16 cellular contexts compared by ENCODE assay signal in the genomic region with DNA sequence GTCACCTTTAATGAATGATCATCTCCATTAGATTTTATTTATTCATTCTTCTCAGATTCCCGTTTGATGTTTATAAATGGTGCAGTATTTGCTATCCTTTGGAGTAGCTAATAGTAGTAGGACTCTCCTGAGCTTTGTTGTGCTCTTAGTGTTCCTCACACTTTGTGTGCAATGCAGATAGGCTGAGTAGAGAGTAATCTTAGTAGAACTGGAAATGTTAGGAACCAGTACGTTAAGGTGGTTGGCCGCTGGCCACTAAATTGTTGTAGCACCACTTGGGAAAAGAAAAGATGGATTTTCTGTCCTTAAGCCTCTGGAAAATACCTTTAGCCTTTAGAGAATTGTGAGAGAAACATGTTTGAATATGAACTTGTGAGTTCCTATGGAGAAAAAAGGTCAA. TPM values are rescaled to one million over a fixed set of nuclear protein-coding genes. Genes with fewer than 3 reads are reported as not detected.
DNase-seq lines count a peak whose midpoint lies in the region; ATAC-seq, FAIRE-seq and TF ChIP-seq lines count a peak whose summit lies in the region.
"Had no signal": no experiment of that assay in that cellular context is flagged by ENCODE, and none has a peak within 500 bp of the region (broad histone marks: within the 10 kb centered on the region; RNA-seq: fewer than 3 reads in every experiment).

No MANE protein-coding gene starts in this region.

- no peaks in the 10 kb centered on the region for H3K27me3 ChIP-seq in HepG2 (ENCODE audit: control insufficient read depth in 1 of 2, insufficient read depth in 2 of 2, low read length in 2 of 2)
- H3K27me3 ChIP-seq in right lobe of liver: no peaks in the 10 kb centered on the region
- no peaks in the 10 kb centered on the region for H3K27me3 ChIP-seq in keratinocyte (ENCODE audit: control insufficient read depth, extremely low read depth, insufficient read depth, low read length)
- H3K27me3 ChIP-seq in tibial nerve: no peaks in the 10 kb centered on the region
- H3K27me3 ChIP-seq: body of pancreas, foreskin keratinocyte, MG63, neural progenitor cell, transverse colon had no signal

- in situ Hi-C loops in HepG2 (cut with HindIII; ENCODE audit: extremely low pct_ligation_motif_present, low pct_unique_long_range_greater_than_20kb): no loop called here

- 86% methylated on average over 3 of the region's 3 CpGs for WGBS in HepG2 (ENCODE audit: low lambda C conversion rate)
- 30% methylated on average over 3 of the region's 3 CpGs for whole genome bisulfite sequencing in right lobe of liver (ENCODE audit: insufficient coverage, low coverage, low lambda C conversion rate, missing lambda C conversion rate)
- WGBS in tibial nerve, 2 donors: 28 to 36% methylated on average over 3 of the region's 3 CpGs

- TF ChIP-seq POLR2A in HepG2 (IDR thresholded peaks at IDR 0.05; ENCODE audit: insufficient read depth in 1 of 2, low read depth in 2 of 2, low read length in 2 of 2) (no peak), right lobe of liver (IDR thresholded peaks at IDR 0.05) (no peak), tibial nerve (IDR thresholded peaks at IDR 0.05) (no peak)

- FAIRE-seq in HepG2 (lab: Jason Lieb, UNC): no peak
- no peak for FAIRE-seq in keratinocyte (lab: Jason Lieb, UNC)
- FAIRE-seq: HTR-8/SVneo had no signal

- ATAC-seq in HepG2 (no peak), right lobe of liver (no peak), GM21423 (IDR thresholded peaks at IDR 0.05; ENCODE audit: unreplicated experiment) (no peak), mucosa of descending colon (no peak)
- ATAC-seq in activated naive CD8-positive, alpha-beta T cell treated with anti-CD3 and anti-CD28 coated beads, Interleukin-2, amount 50 U/mL, for 24 hours: no peak
- ATAC-seq: body of pancreas, foreskin keratinocyte had no signal

- no peak for TF ChIP-seq RAD21 in HepG2 (CRISPR knock-in tag; IDR thresholded peaks at IDR 0.05)

- 0 out of 5 replicates have a peak, but pooled peaks cover 0 to 2% of the 10 kb centered on the region in 2 experiments for H3K36me3 ChIP-seq in HepG2 (replicated peaks in 1 of 2; ENCODE audit: control insufficient read depth in 1 of 2, insufficient read depth in 2 of 2, low read length in 2 of 2)
- H3K36me3 ChIP-seq in right lobe of liver: no peaks in the 10 kb centered on the region
- no peaks in the 10 kb centered on the region for H3K36me3 ChIP-seq in keratinocyte (ENCODE audit: control insufficient read depth in 2 of 2, extremely low read depth in 1 of 2, insufficient read depth in 2 of 2, low read length in 2 of 2)
- no peaks in the 10 kb centered on the region for H3K36me3 ChIP-seq in tibial nerve
- H3K36me3 ChIP-seq in mucosa of descending colon (ENCODE audit: low read depth): no peaks in the 10 kb centered on the region
- H3K36me3 ChIP-seq: neural progenitor cell, transverse colon had no signal

- peaks cover 88% of the 10 kb centered on the region for H3K4me1 Mint-ChIP-seq in activated naive CD8-positive, alpha-beta T cell treated with anti-CD3 and anti-CD28 coated beads, Interleukin-2, amount 50 U/mL, for 24 hours

- H3K4me3 ChIP-seq in HepG2 (replicated peaks in 1 of 3; ENCODE audit: insufficient read depth in 1 of 3, low read depth in 2 of 3, low read length in 3 of 3) (no peak overlapping the region), right lobe of liver (no peak overlapping the region), keratinocyte (ENCODE audit: control insufficient read depth in 2 of 3, extremely low read depth in 1 of 3, insufficient read depth in 2 of 3, low read depth in 1 of 3, low read length in 3 of 3) (no peak overlapping the region), tibial nerve (no peak overlapping the region), mucosa of descending colon (no peak overlapping the region)
- H3K4me3 ChIP-seq: body of pancreas, MG63, neural progenitor cell, transverse colon had no signal

- dilution Hi-C loops in keratinocyte (cut with MboI; ENCODE audit: extremely low pct_ligation_motif_present, low sequenced_read_pairs): no loop called here

- H4K20me1 ChIP-seq in HepG2 (ENCODE audit: insufficient read depth, low read length): peaks cover 95% of the 10 kb centered on the region
- H4K20me1 ChIP-seq in keratinocyte (ENCODE audit: control insufficient read depth, extremely low read depth, insufficient read depth, low read length): peaks cover 25% of the 10 kb centered on the region

- no TSS peak for BruUV-seq in HepG2 (replicated peaks; lab: Mats Ljungman, UMichigan)

- H2AFZ ChIP-seq in HepG2 (ENCODE audit: low read length) (no peak overlapping the region), keratinocyte (ENCODE audit: control insufficient read depth, low read length) (no peak overlapping the region)
- H2AFZ ChIP-seq: neural progenitor cell had no signal

- H3K4me3 Mint-ChIP-seq in activated naive CD8-positive, alpha-beta T cell treated with anti-CD3 and anti-CD28 coated beads, Interleukin-2, amount 50 U/mL, for 24 hours: no peak overlapping the region
- H3K4me3 Mint-ChIP-seq: neural progenitor cell had no signal

- no peak overlapping the region for H3K9ac ChIP-seq in HepG2 (ENCODE audit: insufficient read depth, low read depth, low read length)
- H3K9ac ChIP-seq in keratinocyte (ENCODE audit: control insufficient read depth, extremely low read depth, insufficient read depth, low read length): no peak overlapping the region
- H3K9ac ChIP-seq: neural progenitor cell had no signal

- DNase-seq in HepG2 (ENCODE audit: low spot score) (no peak), right lobe of liver (no peak), keratinocyte (ENCODE audit: low read depth, low spot score) (no peak), SHP77 treated with DMSO at 0.1 percent for 48 hours (lab: John Stamatoyannopoulos, UW) (no peak), tibial nerve (ENCODE audit: low spot score in 2 of 2) (no peak), mucosa of descending colon (no peak)
- DNase-seq in activated naive CD8-positive, alpha-beta T cell treated with anti-CD3 and anti-CD28 coated beads, Interleukin-2, amount 50 U/mL, for 24 hours: no peak
- DNase-seq: foreskin keratinocyte; MG63; NCI-H2081; stimulated activated CD4-positive, alpha-beta T cell treated with anti-CD3 and anti-CD28 coated beads, Interleukin-2, amount 100 ng/mL, for 24 hours; transverse colon had no signal

- H3K27ac Mint-ChIP-seq in activated naive CD8-positive, alpha-beta T cell treated with anti-CD3 and anti-CD28 coated beads, Interleukin-2, amount 50 U/mL, for 24 hours: peak overlapping the region; percentile 13
- H3K27ac Mint-ChIP-seq: neural progenitor cell had no signal

- H3K9me3 ChIP-seq in HepG2 (ENCODE audit: low read length): no peaks in the 10 kb centered on the region
- H3K9me3 ChIP-seq in right lobe of liver: no peaks in the 10 kb centered on the region
- H3K9me3 ChIP-seq in keratinocyte (ENCODE audit: control insufficient read depth, low read depth, low read length): no peaks in the 10 kb centered on the region
- no peaks in the 10 kb centered on the region for H3K9me3 ChIP-seq in tibial nerve
- H3K9me3 ChIP-seq in mucosa of descending colon: no peaks in the 10 kb centered on the region
- H3K9me3 ChIP-seq: body of pancreas, MG63, transverse colon had no signal

- H3K9me1 ChIP-seq in keratinocyte (ENCODE audit: control insufficient read depth, extremely low read depth, insufficient read depth, low read length): no peaks in the 10 kb centered on the region

- H3K79me2 ChIP-seq in HepG2 (ENCODE audit: insufficient read depth, low read length) (peaks cover 99% of the 10 kb centered on the region), keratinocyte (ENCODE audit: control insufficient read depth, insufficient read depth, low read length) (peaks cover 100% of the 10 kb centered on the region)

- TF ChIP-seq CTCF in HepG2 (CRISPR knock-in tag; IDR thresholded peaks at IDR 0.05) (no peak), right lobe of liver (IDR thresholded peaks at IDR 0.05) (no peak), keratinocyte (optimal IDR thresholded peaks at IDR 0.05 in 1 of 3, IDR thresholded peaks at IDR 0.05 in 1 of 3, conservative IDR thresholded peaks at IDR 0.05 in 1 of 3; ENCODE audit: extremely low read depth in 1 of 3, insufficient read depth in 2 of 3, low read length in 3 of 3) (no peak), tibial nerve (IDR thresholded peaks at IDR 0.05) (no peak), mucosa of descending colon (IDR thresholded peaks at IDR 0.05) (no peak)

- POLR2A ChIA-PET in HepG2 (lab: Yijun Ruan, JAX): no interaction called here

- H3K27me3 Mint-ChIP-seq in activated naive CD8-positive, alpha-beta T cell treated with anti-CD3 and anti-CD28 coated beads, Interleukin-2, amount 50 U/mL, for 24 hours: no peaks in the 10 kb centered on the region

- peaks cover 30% of the 10 kb centered on the region for H3K36me3 Mint-ChIP-seq in activated naive CD8-positive, alpha-beta T cell treated with anti-CD3 and anti-CD28 coated beads, Interleukin-2, amount 50 U/mL, for 24 hours (ENCODE audit: low read depth)

- H3K4me2 ChIP-seq in HepG2 (ENCODE audit: low read depth, low read length): no peak overlapping the region
- H3K4me2 ChIP-seq in keratinocyte (ENCODE audit: control insufficient read depth, extremely low read depth, insufficient read depth, low read depth, low read length): peak overlapping the region; percentile 22
- H3K4me2 ChIP-seq: neural progenitor cell had no signal

- no peaks in the 10 kb centered on the region for H3K9me3 Mint-ChIP-seq in activated naive CD8-positive, alpha-beta T cell treated with anti-CD3 and anti-CD28 coated beads, Interleukin-2, amount 50 U/mL, for 24 hours

- TF ChIP-seq EP300 in HepG2 (IDR thresholded peaks at IDR 0.05; ENCODE audit: low read depth in 2 of 2, low read length in 2 of 2) (no peak), HepG2 (CRISPR knock-in tag; IDR thresholded peaks at IDR 0.05; ENCODE audit: borderline replicate concordance) (no peak), tibial nerve (IDR thresholded peaks at IDR 0.05) (no peak)

- intact Hi-C loops in HepG2 (cut with micrococcal nuclease; ENCODE audit: unreplicated experiment) (no loop called here), right lobe of liver (cut with DNase I) (no loop called here), mucosa of descending colon (cut with DNase I, micrococcal nuclease) (no loop called here)

- CTCF ChIA-PET in HepG2 (lab: Yijun Ruan, JAX; ENCODE audit: low intra/inter-chr PET ratio, low total read pairs): no interaction called here

- H3K4me1 ChIP-seq in HepG2 (ENCODE audit: insufficient read depth, low read length) (peaks cover 91% of the 10 kb centered on the region), right lobe of liver (peaks cover 0 to 27% (median 7%) of the 10 kb centered on the region in 4 donors), keratinocyte (ENCODE audit: control insufficient read depth, extremely low read depth, insufficient read depth, low read length) (peaks cover 18% of the 10 kb centered on the region), tibial nerve (peaks cover 0 to 86% (median 15%) of the 10 kb centered on the region in 4 donors), mucosa of descending colon (ENCODE audit: low read depth) (peaks cover 20% of the 10 kb centered on the region)

- H3K27ac ChIP-seq in HepG2 (ENCODE audit: extremely low read length, insufficient read depth, low read length) (no peak overlapping the region), right lobe of liver (no peak overlapping the region), keratinocyte (ENCODE audit: control insufficient read depth, insufficient read depth, low read length) (no peak overlapping the region), tibial nerve (peak overlapping the region in 2 of 4 donors; percentile 34 to 39)
- H3K27ac ChIP-seq: foreskin keratinocyte, neural progenitor cell, transverse colon had no signal

RNA-seq across cellular contexts. Expression of a gene that starts 19.9 kb away (rescaled TPM):
- total RNA-seq in HepG2 (2016; rRNA removed; fragmentation: Illumina TruSeq; extraction: Trizol): 1.3 and 8.3 TPM in 2 replicates
- 3.8 and 3.9 TPM in 2 replicates for total RNA-seq in HepG2 (2016; cell fraction: cytosol; rRNA removed; fragmentation: Illumina TruSeq; extraction: Trizol; ENCODE audit: low read depth)
- 0.92 and 8.0 TPM in 2 replicates for total RNA-seq in HepG2 (2016; cell fraction: insoluble cytoplasmic fraction; rRNA removed; fragmentation: Illumina TruSeq; extraction: Trizol)
- 6.1 and 8.1 TPM in 2 replicates for total RNA-seq in HepG2 (2016; cell fraction: membrane; rRNA removed; fragmentation: Illumina TruSeq; extraction: Trizol)
- 22.4 and 25.8 TPM in 2 replicates for total RNA-seq in HepG2 (2016; cell fraction: nucleus; rRNA removed; fragmentation: Illumina TruSeq; extraction: Trizol)
- polyA plus RNA-seq in HepG2 (2011; rRNA removed): 2.6 and 3.3 TPM in 2 replicates
- 0.21 and 0.36 TPM in 2 replicates for polyA plus RNA-seq in HepG2 (2011; cell fraction: cytosol; rRNA removed)
- 8.2 and 8.5 TPM in 2 replicates for polyA plus RNA-seq in HepG2 (2011; cell fraction: nucleus; rRNA removed)
- 1.7 and 1.9 TPM in 2 replicates for polyA plus RNA-seq in HepG2 (2012)
- not detected in 2 replicates for polyA plus RNA-seq in HepG2 (2016; cell fraction: cytosol; fragmentation: Illumina TruSeq; extraction: Trizol; ENCODE audit: low read depth)
- polyA plus RNA-seq in HepG2 (2016; cell fraction: insoluble cytoplasmic fraction; fragmentation: Illumina TruSeq; extraction: Trizol; ENCODE audit: low read depth): 0.22 and 0.33 TPM in 2 replicates
- not detected in 2 replicates for polyA plus RNA-seq in HepG2 (2016; cell fraction: membrane; fragmentation: Illumina TruSeq; extraction: Trizol; ENCODE audit: low read depth)
- polyA plus RNA-seq in HepG2 (2016; cell fraction: nucleus; fragmentation: Illumina TruSeq; extraction: Trizol; ENCODE audit: insufficient read depth, low read depth): 22.5 and 23.0 TPM in 2 replicates
- 6.9 and 7.2 TPM in 2 replicates for polyA minus RNA-seq in HepG2 (2011; rRNA and poly(A)+ RNA removed; ENCODE audit: low replicate concordance)
- 0.99 and 1.4 TPM in 2 replicates for polyA minus RNA-seq in HepG2 (2011; cell fraction: cytosol; rRNA and poly(A)+ RNA removed)
- 46.7 and 49.7 TPM in 2 replicates for polyA minus RNA-seq in HepG2 (2011; cell fraction: nucleus; rRNA and poly(A)+ RNA removed)
- total RNA-seq in right lobe of liver: 1 to 10 TPM; 1.5 to 3.8 (median 1.7) TPM
- polyA plus RNA-seq in keratinocyte: 1.0 to 4.0 TPM (median 2.9 TPM) in 3 replicates
- 1.1 TPM for polyA plus RNA-seq in keratinocyte (2011; ENCODE audit: low read depth)
- 0.09 TPM in 1 of 2 replicates, not detected in the other for polyA plus RNA-seq in keratinocyte (2011; cell fraction: cytosol; rRNA removed)
- 6.9 and 9.9 TPM in 2 replicates for polyA plus RNA-seq in keratinocyte (2011; cell fraction: nucleus; rRNA removed)
- 0.79 and 1.5 TPM in 2 replicates for polyA plus RNA-seq in keratinocyte (2012; ENCODE audit: low replicate concordance)
- 0.43 to 10.7 TPM (median 9.0 TPM) in 3 replicates for polyA minus RNA-seq in keratinocyte
- polyA minus RNA-seq in keratinocyte (2011; cell fraction: cytosol; rRNA and poly(A)+ RNA removed): not detected
- 6.6 and 11.6 TPM in 2 replicates for polyA minus RNA-seq in keratinocyte (2011; cell fraction: nucleus; rRNA and poly(A)+ RNA removed)
- total RNA-seq in tibial nerve: 10 to 100 TPM; 11.9 to 16.4 (median 14.9) TPM
- 1 to 10 TPM; 4.3 to 5.7 (median 4.8) TPM for total RNA-seq in mucosa of descending colon

RNA-seq across cellular contexts. Expression of a gene that starts 44.9 kb away (rescaled TPM):
- total RNA-seq in HepG2 (2016; rRNA removed; fragmentation: Illumina TruSeq; extraction: Trizol) (161 and 236 TPM in 2 replicates), right lobe of liver (10 to 100 TPM; 23.7 to 56.1 (median 42.3) TPM), tibial nerve (100 to 1,000 TPM in 1 of 4 donors, 10 to 100 TPM in 3; 72.9 to 134 (median 80.6) TPM), mucosa of descending colon (10 to 100 TPM; 71.5 to 77.5 (median 75.3) TPM)
- 18.1 and 21.7 TPM in 2 replicates for total RNA-seq in HepG2 (2016; cell fraction: cytosol; rRNA removed; fragmentation: Illumina TruSeq; extraction: Trizol; ENCODE audit: low read depth)
- 150 and 234 TPM in 2 replicates for total RNA-seq in HepG2 (2016; cell fraction: insoluble cytoplasmic fraction; rRNA removed; fragmentation: Illumina TruSeq; extraction: Trizol)
- total RNA-seq in HepG2 (2016; cell fraction: membrane; rRNA removed; fragmentation: Illumina TruSeq; extraction: Trizol): 72.3 and 89.6 TPM in 2 replicates
- total RNA-seq in HepG2 (2016; cell fraction: nucleus; rRNA removed; fragmentation: Illumina TruSeq; extraction: Trizol): 79.4 and 87.0 TPM in 2 replicates
- polyA plus RNA-seq in HepG2 (2011; rRNA removed) (15.7 and 22.3 TPM in 2 replicates), keratinocyte (19.2 to 46.6 TPM (median 19.3 TPM) in 3 replicates)
- polyA plus RNA-seq in HepG2 (2011; cell fraction: cytosol; rRNA removed): 6.1 and 10.5 TPM in 2 replicates
- 8.1 and 12.7 TPM in 2 replicates for polyA plus RNA-seq in HepG2 (2011; cell fraction: nucleus; rRNA removed)
- 28.4 and 56.3 TPM in 2 replicates for polyA plus RNA-seq in HepG2 (2012)
- 6.1 and 6.8 TPM in 2 replicates for polyA plus RNA-seq in HepG2 (2016; cell fraction: cytosol; fragmentation: Illumina TruSeq; extraction: Trizol; ENCODE audit: low read depth)
- polyA plus RNA-seq in HepG2 (2016; cell fraction: insoluble cytoplasmic fraction; fragmentation: Illumina TruSeq; extraction: Trizol; ENCODE audit: low read depth): 118 and 119 TPM in 2 replicates
- 23.0 and 29.4 TPM in 2 replicates for polyA plus RNA-seq in HepG2 (2016; cell fraction: membrane; fragmentation: Illumina TruSeq; extraction: Trizol; ENCODE audit: low read depth)
- 77.6 and 79.2 TPM in 2 replicates for polyA plus RNA-seq in HepG2 (2016; cell fraction: nucleus; fragmentation: Illumina TruSeq; extraction: Trizol; ENCODE audit: insufficient read depth, low read depth)
- 2.8 and 5.1 TPM in 2 replicates for polyA minus RNA-seq in HepG2 (2011; rRNA and poly(A)+ RNA removed; ENCODE audit: low replicate concordance)
- 32.5 and 44.9 TPM in 2 replicates for polyA minus RNA-seq in HepG2 (2011; cell fraction: cytosol; rRNA and poly(A)+ RNA removed)
- 52.5 and 52.7 TPM in 2 replicates for polyA minus RNA-seq in HepG2 (2011; cell fraction: nucleus; rRNA and poly(A)+ RNA removed)
- 46.7 TPM for polyA plus RNA-seq in keratinocyte (2011; ENCODE audit: low read depth)
- polyA plus RNA-seq in keratinocyte (2011; cell fraction: cytosol; rRNA removed): 13.0 and 24.2 TPM in 2 replicates
- polyA plus RNA-seq in keratinocyte (2011; cell fraction: nucleus; rRNA removed): 19.5 and 26.1 TPM in 2 replicates
- polyA plus RNA-seq in keratinocyte (2012; ENCODE audit: low replicate concordance): 25.6 and 32.0 TPM in 2 replicates
- polyA minus RNA-seq in keratinocyte: 0.72 to 21.5 TPM (median 8.9 TPM) in 3 replicates
- polyA minus RNA-seq in keratinocyte (2011; cell fraction: cytosol; rRNA and poly(A)+ RNA removed): 11.3 TPM
- polyA minus RNA-seq in keratinocyte (2011; cell fraction: nucleus; rRNA and poly(A)+ RNA removed): 10.2 and 26.3 TPM in 2 replicates
